In genomic region chr11:88016392-88017020, GRCh38 we compare ENCODE assay signal across 8 cellular contexts.
A peak's percentile ranks its signal among the peaks of the same experiment; 100 is the strongest.
DNase-seq lines count a peak whose midpoint lies in the region; ATAC-seq and TF ChIP-seq lines count a peak whose summit lies in the region.

No MANE protein-coding gene starts in this region.

- TF ChIP-seq CTCF in body of pancreas (IDR thresholded peaks at IDR 0.05) = peak; percentile 55 to 90 (median 85)

- 31 to 45% methylated on average over 2 of the region's 2 CpGs for WGBS in body of pancreas, 2 donors

- H3K4me1 ChIP-seq in body of pancreas = no peaks in the 10 kb centered on the region

- peak; percentile 95 for ATAC-seq in HG02938 (IDR thresholded peaks at IDR 0.05; ENCODE audit: unreplicated experiment)
- ATAC-seq in body of pancreas = peak; percentile 97

- no peak overlapping the region for H3K27ac ChIP-seq in body of pancreas

- intact Hi-C loops in body of pancreas (cut with DNase I) = no loop called here

- H3K36me3 ChIP-seq in body of pancreas (replicated peaks in 1 of 2; ENCODE audit: insufficient read depth in 1 of 2, low read depth in 2 of 2) = no peaks in the 10 kb centered on the region

- H3K9me3 ChIP-seq in body of pancreas = no peaks in the 10 kb centered on the region

- H3K27me3 ChIP-seq in body of pancreas = no peaks in the 10 kb centered on the region

- H3K4me3 ChIP-seq in body of pancreas = no peak overlapping the region

- TF ChIP-seq POLR2A in body of pancreas (IDR thresholded peaks at IDR 0.05) = no peak

- DNase-seq in activated gamma-delta T cell treated with Interleukin-2 at 50 U/mL for 16 hours (peak; percentile 58), activated gamma-delta T cell (lab: John Stamatoyannopoulos, UW) (no peak), NCI-H187 (lab: John Stamatoyannopoulos, UW) (peak; percentile 23 to 39), T-helper 2 cell (peak in 4 of 5 experiments; percentile 17 to 65 (median 33)), body of pancreas (peak; percentile 81 to 92 (median 88)), islet precursor cell (peak; percentile 81)
- DNase-seq in stimulated activated CD4-positive, alpha-beta T cell treated with anti-CD3 and anti-CD28 coated beads, Interleukin-1b, Interleukin-23, amount 100 ng/mL, for 48 hours = peak; percentile 58
